Comparison of ENCODE assay signal across 11 cellular contexts in genomic region chr7:100195901-100196322, GRCh38. TPM values are rescaled to one million over a fixed set of nuclear protein-coding genes. Genes with fewer than 3 reads are reported as not detected.
DNase-seq lines count a peak whose midpoint lies in the region; ATAC-seq and TF ChIP-seq lines count a peak whose summit lies in the region.
"Not testable (repeated sequence)": the region's sequence is repeated elsewhere in the genome, so short reads cannot be mapped to it uniquely, and the experiment has no call there.
"Had no signal": no experiment of that assay in that cellular context is flagged by ENCODE, and none has a peak within 500 bp of the region (broad histone marks: within the 10 kb centered on the region; RNA-seq: fewer than 3 reads in every experiment).

No MANE protein-coding gene starts in this region.

- not testable (repeated sequence) for BruUV-seq in OCI-LY7 (replicated peaks; lab: Mats Ljungman, UMichigan)

- not testable (repeated sequence) for H4K20me1 ChIP-seq in OCI-LY7 (ENCODE audit: insufficient read depth, low read length)

- H3K9me3 ChIP-seq in OCI-LY7 (ENCODE audit: low read length): not testable (repeated sequence)

- peaks cover 44% of the 10 kb centered on the region for H3K4me1 Mint-ChIP-seq in activated T-cell treated with anti-CD3 and anti-CD28 coated beads, Interleukin-2, amount 50 U/mL, for 72 hours (ENCODE audit: low read depth)
- H3K4me1 Mint-ChIP-seq in stimulated activated memory B cell treated with anti-CD40 and anti-IgM and Interleukin-4, amounts not matched to agents 10 μg/mL and 1 μg/mL and 100 μg/mL, for 72 hours: peaks cover 82% of the 10 kb centered on the region

- peak overlapping the region; percentile 52 for H3K4me2 ChIP-seq in OCI-LY7 (ENCODE audit: low read length)

- POLR2A ChIA-PET in OCI-LY7 (lab: Charles Lee): interaction anchor here (1.3 to 4.4 kb wide), 6 partner anchors 9 to 75 kb away, joined by 3 to 37 read pairs (median 8); no protein-coding TSS in a partner anchor

- H3K27me3 Mint-ChIP-seq in activated T-cell treated with anti-CD3 and anti-CD28 coated beads, Interleukin-2, amount 50 U/mL, for 72 hours (ENCODE audit: low read depth); stimulated activated memory B cell treated with anti-CD40 and anti-IgM and Interleukin-4, amounts not matched to agents 10 μg/mL and 1 μg/mL and 100 μg/mL, for 72 hours: not testable (repeated sequence)

- intact Hi-C loops in OCI-LY7 (cut with micrococcal nuclease; ENCODE audit: unreplicated experiment): not testable (repeated sequence)

- ATAC-seq in GM18868 (IDR thresholded peaks at IDR 0.05; ENCODE audit: unreplicated experiment): peak; percentile 39
- ATAC-seq in HG03280 (IDR thresholded peaks at IDR 0.05; ENCODE audit: unreplicated experiment): peak; percentile 45
- not testable (repeated sequence) for ATAC-seq in activated T-cell treated with anti-CD3 and anti-CD28 coated beads, Interleukin-2, amount 50 U/mL, for 72 hours (replicated peaks in 1 of 2)
- ATAC-seq in stimulated activated memory B cell treated with anti-CD40 and anti-IgM and Interleukin-4, amounts not matched to agents 10 μg/mL and 1 μg/mL and 100 μg/mL, for 72 hours: peak; percentile 67

- not testable (repeated sequence) for H3K4me3 Mint-ChIP-seq in activated T-cell treated with anti-CD3 and anti-CD28 coated beads, Interleukin-2, amount 50 U/mL, for 72 hours; stimulated activated memory B cell treated with anti-CD40 and anti-IgM and Interleukin-4, amounts not matched to agents 10 μg/mL and 1 μg/mL and 100 μg/mL, for 72 hours

- CTCF ChIA-PET in OCI-LY7 (lab: Charles Lee; ENCODE audit: unreplicated experiment): not testable (repeated sequence)

- H3K36me3 Mint-ChIP-seq in activated T-cell treated with anti-CD3 and anti-CD28 coated beads, Interleukin-2, amount 50 U/mL, for 72 hours (ENCODE audit: insufficient read depth in 2 of 2); stimulated activated memory B cell treated with anti-CD40 and anti-IgM and Interleukin-4, amounts not matched to agents 10 μg/mL and 1 μg/mL and 100 μg/mL, for 72 hours: not testable (repeated sequence)

- not testable (repeated sequence) for H3K4me3 ChIP-seq in GM12865 (ENCODE audit: low read depth, low read length)
- H3K4me3 ChIP-seq in OCI-LY7 (ENCODE audit: low read depth, low read length, poor library complexity, severe bottlenecking): peak overlapping the region; percentile 11

- peak overlapping the region; percentile 24 for H3K27ac Mint-ChIP-seq in activated T-cell treated with anti-CD3 and anti-CD28 coated beads, Interleukin-2, amount 50 U/mL, for 72 hours
- peak overlapping the region; percentile 77 for H3K27ac Mint-ChIP-seq in stimulated activated memory B cell treated with anti-CD40 and anti-IgM and Interleukin-4, amounts not matched to agents 10 μg/mL and 1 μg/mL and 100 μg/mL, for 72 hours

- TF ChIP-seq CTCF in GM12865 (IDR thresholded peaks at IDR 0.05; ENCODE audit: insufficient read depth, low read depth, low read length, missing control alignments); OCI-LY7 (conservative IDR thresholded peaks at IDR 0.05; ENCODE audit: low read length): not testable (repeated sequence)

- H3K9me3 Mint-ChIP-seq in activated T-cell treated with anti-CD3 and anti-CD28 coated beads, Interleukin-2, amount 50 U/mL, for 72 hours; stimulated activated memory B cell treated with anti-CD40 and anti-IgM and Interleukin-4, amounts not matched to agents 10 μg/mL and 1 μg/mL and 100 μg/mL, for 72 hours: not testable (repeated sequence)

- not testable (repeated sequence) for H3K36me3 ChIP-seq in OCI-LY7 (ENCODE audit: insufficient read depth, low read length)

- H2AFZ ChIP-seq in OCI-LY7 (ENCODE audit: low read length): peak overlapping the region; percentile 61; the same call in 1 of the 2 replicates

- H3K27ac ChIP-seq in OCI-LY7 (ENCODE audit: low read depth, low read length, poor library complexity, severe bottlenecking): peak overlapping the region; percentile 95

- DNase-seq in GM12865 (ENCODE audit: low read depth) (peak; percentile 66), NAMALWA (ENCODE audit: low spot score) (peak; percentile 72), OCI-LY7 (ENCODE audit: low spot score) (peak; percentile 87)
- not testable (repeated sequence) for DNase-seq in activated T-cell treated with anti-CD3 and anti-CD28 coated beads, Interleukin-2, amount 50 U/mL, for 72 hours

- H3K4me1 ChIP-seq in OCI-LY7 (ENCODE audit: insufficient read depth, low read length, poor library complexity, severe bottlenecking): peaks cover 95% of the 10 kb centered on the region

- H3K79me2 ChIP-seq in OCI-LY7 (ENCODE audit: insufficient read depth, low read depth, low read length): not testable (repeated sequence)

- not testable (repeated sequence) for H3K9me2 ChIP-seq in OCI-LY7 (ENCODE audit: insufficient read depth, low read length)

RNA-seq across cellular contexts. Expression of gene STAG3, which starts 18.2 kb away (rescaled TPM):
- 56.1 and 82.8 TPM in 2 replicates for total RNA-seq in OCI-LY7 (2014; rRNA removed; shearing (Covaris generic))
- 70.2 and 79.2 TPM in 2 replicates for total RNA-seq in OCI-LY7 (2022)
- 100 to 1,000 TPM; 103 to 121 TPM for total RNA-seq in activated T-cell treated with anti-CD3 and anti-CD28 coated beads, Interleukin-2, amount 50 U/mL, for 72 hours

RNA-seq across cellular contexts. Expression of gene GPC2, which starts 18.7 kb away (rescaled TPM):
- 20.2 and 33.2 TPM in 2 replicates for total RNA-seq in OCI-LY7 (2014; rRNA removed; shearing (Covaris generic))
- total RNA-seq in OCI-LY7 (2022): 23.2 and 31.7 TPM in 2 replicates
- total RNA-seq in activated T-cell treated with anti-CD3 and anti-CD28 coated beads, Interleukin-2, amount 50 U/mL, for 72 hours: 10 to 100 TPM in 1 of 2 donors, 1 to 10 TPM in 1; 9.7 to 14.2 TPM

RNA-seq across cellular contexts. Expression of gene PVRIG, which starts 23.8 kb away (rescaled TPM):
- total RNA-seq in OCI-LY7 (2014; rRNA removed; shearing (Covaris generic)): 61.5 and 83.3 TPM in 2 replicates
- total RNA-seq in OCI-LY7 (2022): 86.6 and 99.4 TPM in 2 replicates
- 10 to 100 TPM; 26.7 to 34.4 TPM for total RNA-seq in activated T-cell treated with anti-CD3 and anti-CD28 coated beads, Interleukin-2, amount 50 U/mL, for 72 hours
- total RNA-seq: G401, H4, HepG2, PC-3 had no signal

RNA-seq across cellular contexts. Expression of gene GAL3ST4, which starts 27.5 kb away (rescaled TPM):
- 3.9 and 4.6 TPM in 2 replicates for total RNA-seq in OCI-LY7 (2014; rRNA removed; shearing (Covaris generic))
- total RNA-seq in OCI-LY7 (2022): 5.2 and 6.1 TPM in 2 replicates
- total RNA-seq in activated T-cell treated with anti-CD3 and anti-CD28 coated beads, Interleukin-2, amount 50 U/mL, for 72 hours: 10 to 100 TPM in 1 of 2 donors, 1 to 10 TPM in 1; 6.9 to 11.7 TPM

RNA-seq across cellular contexts. Expression of gene TRAPPC14, which starts 37.4 kb away (rescaled TPM):
- total RNA-seq in OCI-LY7 (2014; rRNA removed; shearing (Covaris generic)): 30.6 and 38.8 TPM in 2 replicates
- total RNA-seq in OCI-LY7 (2022): 41.6 and 49.9 TPM in 2 replicates
- 10 to 100 TPM; 22.1 to 28.8 TPM for total RNA-seq in activated T-cell treated with anti-CD3 and anti-CD28 coated beads, Interleukin-2, amount 50 U/mL, for 72 hours
